2 cellular contexts compared by ENCODE assay signal in the genomic region with DNA sequence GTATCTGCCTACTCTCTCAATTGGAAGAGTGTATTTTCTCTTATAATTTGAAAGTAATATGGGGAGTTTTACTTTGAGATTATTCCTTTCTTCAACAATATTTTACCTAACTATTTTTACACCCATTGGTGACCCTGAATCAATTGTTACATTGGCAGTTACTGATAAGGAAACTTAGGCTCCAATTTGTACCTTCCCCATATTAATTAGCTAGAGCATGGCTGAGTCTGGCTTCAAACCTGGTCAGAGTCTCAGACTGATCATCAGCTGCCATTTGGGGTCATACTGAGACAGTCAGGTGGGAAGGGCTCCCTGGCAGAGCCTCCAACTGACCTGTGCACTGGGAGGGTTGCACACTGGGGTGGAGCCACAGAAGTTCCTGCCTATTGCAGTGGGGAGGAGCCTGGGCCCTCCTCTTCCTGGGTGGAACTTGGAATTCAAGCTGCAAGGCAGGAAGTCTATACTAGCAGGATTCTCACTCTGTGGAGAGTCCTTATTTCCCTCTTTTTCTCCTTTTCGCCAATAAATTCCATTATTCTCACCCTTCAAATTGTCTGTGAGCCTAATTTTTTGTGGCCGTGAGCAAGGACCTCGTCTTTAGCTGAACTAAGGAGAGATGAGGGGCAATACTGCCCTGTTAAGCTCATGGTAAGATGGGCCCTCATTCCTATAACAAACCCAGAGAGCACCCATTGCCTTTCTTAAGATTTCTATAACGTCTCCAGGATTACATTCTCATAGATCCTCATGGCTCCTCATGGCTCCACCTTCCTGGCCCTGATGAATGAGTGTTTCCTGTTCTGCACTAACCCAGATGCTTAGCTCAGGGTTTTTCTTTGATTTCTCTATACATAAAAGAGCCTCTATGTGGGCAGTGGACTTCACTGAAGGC.
TF ChIP-seq lines count a peak whose summit lies in the region.

No MANE protein-coding gene starts in this region.

TF ChIP-seq in GM23338, 12 proteins besides CTCF, POLR2A, EP300 and RAD21:
- TF ChIP-seq REST (IDR thresholded peaks at IDR 0.05; ENCODE audit: unreplicated experiment) (no peak), CREB1 (CRISPR knock-in tag; IDR thresholded peaks at IDR 0.05; ENCODE audit: low read depth) (no peak), EZH2 (IDR thresholded peaks at IDR 0.05; ENCODE audit: low read depth, unreplicated experiment) (no peak), NANOG (IDR thresholded peaks at IDR 0.05; ENCODE audit: borderline replicate concordance) (no peak), EZH2phosphoT487 (IDR thresholded peaks at IDR 0.05; ENCODE audit: unreplicated experiment) (no peak), STAT1 (IDR thresholded peaks at IDR 0.05; ENCODE audit: unreplicated experiment) (no peak), ZNF331 (CRISPR knock-in tag; IDR thresholded peaks at IDR 0.05; ENCODE audit: low read depth) (no peak), ZNF114 (CRISPR knock-in tag; IDR thresholded peaks at IDR 0.05) (no peak), POLR2AphosphoS5 (IDR thresholded peaks at IDR 0.05; ENCODE audit: low read depth) (no peak)
- TF ChIP-seq, protein P1, sequence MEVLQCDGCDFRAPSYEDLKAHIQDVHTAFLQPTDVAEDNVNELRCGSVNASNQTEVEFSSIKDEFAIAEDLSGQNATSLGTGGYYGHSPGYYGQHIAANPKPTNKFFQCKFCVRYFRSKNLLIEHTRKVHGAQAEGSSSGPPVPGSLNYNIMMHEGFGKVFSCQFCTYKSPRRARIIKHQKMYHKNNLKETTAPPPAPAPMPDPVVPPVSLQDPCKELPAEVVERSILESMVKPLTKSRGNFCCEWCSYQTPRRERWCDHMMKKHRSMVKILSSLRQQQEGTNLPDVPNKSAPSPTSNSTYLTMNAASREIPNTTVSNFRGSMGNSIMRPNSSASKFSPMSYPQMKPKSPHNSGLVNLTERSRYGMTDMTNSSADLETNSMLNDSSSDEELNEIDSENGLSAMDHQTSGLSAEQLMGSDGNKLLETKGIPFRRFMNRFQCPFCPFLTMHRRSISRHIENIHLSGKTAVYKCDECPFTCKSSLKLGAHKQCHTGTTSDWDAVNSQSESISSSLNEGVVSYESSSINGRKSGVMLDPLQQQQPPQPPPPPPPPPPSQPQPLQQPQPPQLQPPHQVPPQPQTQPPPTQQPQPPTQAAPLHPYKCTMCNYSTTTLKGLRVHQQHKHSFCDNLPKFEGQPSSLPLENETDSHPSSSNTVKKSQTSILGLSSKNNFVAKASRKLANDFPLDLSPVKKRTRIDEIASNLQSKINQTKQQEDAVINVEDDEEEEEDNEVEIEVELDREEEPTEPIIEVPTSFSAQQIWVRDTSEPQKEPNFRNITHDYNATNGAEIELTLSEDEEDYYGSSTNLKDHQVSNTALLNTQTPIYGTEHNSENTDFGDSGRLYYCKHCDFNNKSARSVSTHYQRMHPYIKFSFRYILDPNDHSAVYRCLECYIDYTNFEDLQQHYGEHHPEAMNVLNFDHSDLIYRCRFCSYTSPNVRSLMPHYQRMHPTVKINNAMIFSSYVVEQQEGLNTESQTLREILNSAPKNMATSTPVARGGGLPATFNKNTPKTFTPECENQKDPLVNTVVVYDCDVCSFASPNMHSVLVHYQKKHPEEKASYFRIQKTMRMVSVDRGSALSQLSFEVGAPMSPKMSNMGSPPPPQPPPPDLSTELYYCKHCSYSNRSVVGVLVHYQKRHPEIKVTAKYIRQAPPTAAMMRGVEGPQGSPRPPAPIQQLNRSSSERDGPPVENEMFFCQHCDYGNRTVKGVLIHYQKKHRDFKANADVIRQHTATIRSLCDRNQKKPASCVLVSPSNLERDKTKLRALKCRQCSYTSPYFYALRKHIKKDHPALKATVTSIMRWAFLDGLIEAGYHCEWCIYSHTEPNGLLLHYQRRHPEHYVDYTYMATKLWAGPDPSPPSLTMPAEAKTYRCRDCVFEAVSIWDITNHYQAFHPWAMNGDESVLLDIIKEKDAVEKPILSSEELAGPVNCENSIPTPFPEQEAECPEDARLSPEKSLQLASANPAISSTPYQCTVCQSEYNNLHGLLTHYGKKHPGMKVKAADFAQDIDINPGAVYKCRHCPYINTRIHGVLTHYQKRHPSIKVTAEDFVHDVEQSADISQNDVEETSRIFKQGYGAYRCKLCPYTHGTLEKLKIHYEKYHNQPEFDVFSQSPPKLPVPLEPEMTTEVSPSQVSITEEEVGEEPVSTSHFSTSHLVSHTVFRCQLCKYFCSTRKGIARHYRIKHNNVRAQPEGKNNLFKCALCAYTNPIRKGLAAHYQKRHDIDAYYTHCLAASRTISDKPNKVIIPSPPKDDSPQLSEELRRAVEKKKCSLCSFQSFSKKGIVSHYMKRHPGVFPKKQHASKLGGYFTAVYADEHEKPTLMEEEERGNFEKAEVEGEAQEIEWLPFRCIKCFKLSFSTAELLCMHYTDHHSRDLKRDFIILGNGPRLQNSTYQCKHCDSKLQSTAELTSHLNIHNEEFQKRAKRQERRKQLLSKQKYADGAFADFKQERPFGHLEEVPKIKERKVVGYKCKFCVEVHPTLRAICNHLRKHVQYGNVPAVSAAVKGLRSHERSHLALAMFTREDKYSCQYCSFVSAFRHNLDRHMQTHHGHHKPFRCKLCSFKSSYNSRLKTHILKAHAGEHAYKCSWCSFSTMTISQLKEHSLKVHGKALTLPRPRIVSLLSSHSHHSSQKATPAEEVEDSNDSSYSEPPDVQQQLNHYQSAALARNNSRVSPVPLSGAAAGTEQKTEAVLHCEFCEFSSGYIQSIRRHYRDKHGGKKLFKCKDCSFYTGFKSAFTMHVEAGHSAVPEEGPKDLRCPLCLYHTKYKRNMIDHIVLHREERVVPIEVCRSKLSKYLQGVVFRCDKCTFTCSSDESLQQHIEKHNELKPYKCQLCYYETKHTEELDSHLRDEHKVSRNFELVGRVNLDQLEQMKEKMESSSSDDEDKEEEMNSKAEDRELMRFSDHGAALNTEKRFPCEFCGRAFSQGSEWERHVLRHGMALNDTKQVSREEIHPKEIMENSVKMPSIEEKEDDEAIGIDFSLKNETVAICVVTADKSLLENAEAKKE (CRISPR knock-in tag; IDR thresholded peaks at IDR 0.05): no peak

TF ChIP-seq in K562, 482 proteins besides CTCF, POLR2A, EP300 and RAD21 (continues in another document):
- TF ChIP-seq RBBP5 (IDR thresholded peaks at IDR 0.05; ENCODE audit: borderline replicate concordance, insufficient read depth, low read length, poor library complexity, severe bottlenecking) (peak; percentile 26), ZNF764 (CRISPR knock-in tag; IDR thresholded peaks at IDR 0.05; ENCODE audit: low read depth) (0 out of 2 replicates have a peak, but pooled peaks have one; percentile 43), MTA1 (IDR thresholded peaks at IDR 0.05; ENCODE audit: borderline replicate concordance) (0 out of 2 replicates have a peak, but pooled peaks have one; percentile 59), TAF9B (IDR thresholded peaks at IDR 0.05; ENCODE audit: partially characterized antibody) (peak; percentile 63), BDP1 (IDR thresholded peaks at IDR 0.05; ENCODE audit: insufficient read depth, insufficient read length) (no peak), HDGF (IDR thresholded peaks at IDR 0.05) (peak; percentile 72; the same call in 1 of the 2 replicates), GABPB1 (CRISPR knock-in tag; IDR thresholded peaks at IDR 0.05) (peak; percentile 31; the same call in 1 of the 2 replicates), MTF1 (CRISPR knock-in tag; IDR thresholded peaks at IDR 0.05; ENCODE audit: borderline replicate concordance) (no peak), TBP (optimal IDR thresholded peaks at IDR 0.05; ENCODE audit: low read depth, low read length) (peak; percentile 61), MTA3 (IDR thresholded peaks at IDR 0.05; ENCODE audit: borderline replicate concordance) (peak; percentile 85), FOXJ2 (tag; IDR thresholded peaks at IDR 0.05) (peak; percentile 71; the same call in 1 of the 2 replicates), LEF1 (IDR thresholded peaks at IDR 0.05) (0 out of 2 replicates have a peak, but pooled peaks have one; percentile 18), THRB (CRISPR knock-in tag; conservative IDR thresholded peaks at IDR 0.05) (peak; percentile 53; the same call in 1 of the 2 replicates), MAFF (IDR thresholded peaks at IDR 0.05; ENCODE audit: low read length) (peak; percentile 42; the same call in 1 of the 2 replicates), POLR2AphosphoS5 (IDR thresholded peaks at IDR 0.05; ENCODE audit: control insufficient read depth, insufficient read depth, low read depth, low read length) (peak; percentile 63; the same call in 1 of the 2 replicates), MLX (CRISPR knock-in tag; conservative IDR thresholded peaks at IDR 0.05) (no peak), ARNT (IDR thresholded peaks at IDR 0.05) (peak in 1 of 2 experiments; percentile 62; a peak in 1 of 4 replicates), ZNF24 (IDR thresholded peaks at IDR 0.05) (peak; percentile 24; the same call in 1 of the 2 replicates), TAF15 (IDR thresholded peaks at IDR 0.05; ENCODE audit: low read depth, low read length) (no peak), PHF8 (IDR thresholded peaks at IDR 0.05; ENCODE audit: borderline replicate concordance, low read length) (peak; percentile 58; the same call in 1 of the 2 replicates), ELF2 (CRISPR knock-in tag; IDR thresholded peaks at IDR 0.05) (0 out of 2 replicates have a peak, but pooled peaks have one; percentile 78)
- TF ChIP-seq, protein P2, sequence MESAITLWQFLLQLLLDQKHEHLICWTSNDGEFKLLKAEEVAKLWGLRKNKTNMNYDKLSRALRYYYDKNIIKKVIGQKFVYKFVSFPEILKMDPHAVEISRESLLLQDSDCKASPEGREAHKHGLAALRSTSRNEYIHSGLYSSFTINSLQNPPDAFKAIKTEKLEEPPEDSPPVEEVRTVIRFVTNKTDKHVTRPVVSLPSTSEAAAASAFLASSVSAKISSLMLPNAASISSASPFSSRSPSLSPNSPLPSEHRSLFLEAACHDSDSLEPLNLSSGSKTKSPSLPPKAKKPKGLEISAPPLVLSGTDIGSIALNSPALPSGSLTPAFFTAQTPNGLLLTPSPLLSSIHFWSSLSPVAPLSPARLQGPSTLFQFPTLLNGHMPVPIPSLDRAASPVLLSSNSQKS (CRISPR knock-in tag; IDR thresholded peaks at IDR 0.05): 0 out of 2 replicates have a peak, but pooled peaks have one; percentile 56
- TF ChIP-seq, protein P3, sequence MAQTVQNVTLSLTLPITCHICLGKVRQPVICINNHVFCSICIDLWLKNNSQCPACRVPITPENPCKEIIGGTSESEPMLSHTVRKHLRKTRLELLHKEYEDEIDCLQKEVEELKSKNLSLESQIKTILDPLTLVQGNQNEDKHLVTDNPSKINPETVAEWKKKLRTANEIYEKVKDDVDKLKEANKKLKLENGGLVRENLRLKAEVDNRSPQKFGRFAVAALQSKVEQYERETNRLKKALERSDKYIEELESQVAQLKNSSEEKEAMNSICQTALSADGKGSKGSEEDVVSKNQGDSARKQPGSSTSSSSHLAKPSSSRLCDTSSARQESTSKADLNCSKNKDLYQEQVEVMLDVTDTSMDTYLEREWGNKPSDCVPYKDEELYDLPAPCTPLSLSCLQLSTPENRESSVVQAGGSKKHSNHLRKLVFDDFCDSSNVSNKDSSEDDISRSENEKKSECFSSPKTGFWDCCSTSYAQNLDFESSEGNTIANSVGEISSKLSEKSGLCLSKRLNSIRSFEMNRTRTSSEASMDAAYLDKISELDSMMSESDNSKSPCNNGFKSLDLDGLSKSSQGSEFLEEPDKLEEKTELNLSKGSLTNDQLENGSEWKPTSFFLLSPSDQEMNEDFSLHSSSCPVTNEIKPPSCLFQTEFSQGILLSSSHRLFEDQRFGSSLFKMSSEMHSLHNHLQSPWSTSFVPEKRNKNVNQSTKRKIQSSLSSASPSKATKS (CRISPR knock-in tag; IDR thresholded peaks at IDR 0.05): peak; percentile 12; the same call in 1 of the 2 replicates
- TF ChIP-seq, protein P4, sequence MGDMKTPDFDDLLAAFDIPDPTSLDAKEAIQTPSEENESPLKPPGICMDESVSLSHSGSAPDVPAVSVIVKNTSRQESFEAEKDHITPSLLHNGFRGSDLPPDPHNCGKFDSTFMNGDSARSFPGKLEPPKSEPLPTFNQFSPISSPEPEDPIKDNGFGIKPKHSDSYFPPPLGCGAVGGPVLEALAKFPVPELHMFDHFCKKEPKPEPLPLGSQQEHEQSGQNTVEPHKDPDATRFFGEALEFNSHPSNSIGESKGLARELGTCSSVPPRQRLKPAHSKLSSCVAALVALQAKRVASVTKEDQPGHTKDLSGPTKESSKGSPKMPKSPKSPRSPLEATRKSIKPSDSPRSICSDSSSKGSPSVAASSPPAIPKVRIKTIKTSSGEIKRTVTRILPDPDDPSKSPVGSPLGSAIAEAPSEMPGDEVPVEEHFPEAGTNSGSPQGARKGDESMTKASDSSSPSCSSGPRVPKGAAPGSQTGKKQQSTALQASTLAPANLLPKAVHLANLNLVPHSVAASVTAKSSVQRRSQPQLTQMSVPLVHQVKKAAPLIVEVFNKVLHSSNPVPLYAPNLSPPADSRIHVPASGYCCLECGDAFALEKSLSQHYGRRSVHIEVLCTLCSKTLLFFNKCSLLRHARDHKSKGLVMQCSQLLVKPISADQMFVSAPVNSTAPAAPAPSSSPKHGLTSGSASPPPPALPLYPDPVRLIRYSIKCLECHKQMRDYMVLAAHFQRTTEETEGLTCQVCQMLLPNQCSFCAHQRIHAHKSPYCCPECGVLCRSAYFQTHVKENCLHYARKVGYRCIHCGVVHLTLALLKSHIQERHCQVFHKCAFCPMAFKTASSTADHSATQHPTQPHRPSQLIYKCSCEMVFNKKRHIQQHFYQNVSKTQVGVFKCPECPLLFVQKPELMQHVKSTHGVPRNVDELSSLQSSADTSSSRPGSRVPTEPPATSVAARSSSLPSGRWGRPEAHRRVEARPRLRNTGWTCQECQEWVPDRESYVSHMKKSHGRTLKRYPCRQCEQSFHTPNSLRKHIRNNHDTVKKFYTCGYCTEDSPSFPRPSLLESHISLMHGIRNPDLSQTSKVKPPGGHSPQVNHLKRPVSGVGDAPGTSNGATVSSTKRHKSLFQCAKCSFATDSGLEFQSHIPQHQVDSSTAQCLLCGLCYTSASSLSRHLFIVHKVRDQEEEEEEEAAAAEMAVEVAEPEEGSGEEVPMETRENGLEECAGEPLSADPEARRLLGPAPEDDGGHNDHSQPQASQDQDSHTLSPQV (IDR thresholded peaks at IDR 0.05): peak; percentile 74
- TF ChIP-seq, protein P5, sequence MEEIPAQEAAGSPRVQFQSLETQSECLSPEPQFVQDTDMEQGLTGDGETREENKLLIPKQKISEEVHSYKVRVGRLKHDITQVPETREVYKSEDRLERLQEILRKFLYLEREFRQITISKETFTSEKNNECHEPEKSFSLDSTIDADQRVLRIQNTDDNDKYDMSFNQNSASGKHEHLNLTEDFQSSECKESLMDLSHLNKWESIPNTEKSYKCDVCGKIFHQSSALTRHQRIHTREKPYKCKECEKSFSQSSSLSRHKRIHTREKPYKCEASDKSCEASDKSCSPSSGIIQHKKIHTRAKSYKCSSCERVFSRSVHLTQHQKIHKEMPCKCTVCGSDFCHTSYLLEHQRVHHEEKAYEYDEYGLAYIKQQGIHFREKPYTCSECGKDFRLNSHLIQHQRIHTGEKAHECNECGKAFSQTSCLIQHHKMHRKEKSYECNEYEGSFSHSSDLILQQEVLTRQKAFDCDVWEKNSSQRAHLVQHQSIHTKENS (CRISPR knock-in tag; IDR thresholded peaks at IDR 0.05): 0 out of 2 replicates have a peak, but pooled peaks have one; percentile 11
